In the genomic region with DNA sequence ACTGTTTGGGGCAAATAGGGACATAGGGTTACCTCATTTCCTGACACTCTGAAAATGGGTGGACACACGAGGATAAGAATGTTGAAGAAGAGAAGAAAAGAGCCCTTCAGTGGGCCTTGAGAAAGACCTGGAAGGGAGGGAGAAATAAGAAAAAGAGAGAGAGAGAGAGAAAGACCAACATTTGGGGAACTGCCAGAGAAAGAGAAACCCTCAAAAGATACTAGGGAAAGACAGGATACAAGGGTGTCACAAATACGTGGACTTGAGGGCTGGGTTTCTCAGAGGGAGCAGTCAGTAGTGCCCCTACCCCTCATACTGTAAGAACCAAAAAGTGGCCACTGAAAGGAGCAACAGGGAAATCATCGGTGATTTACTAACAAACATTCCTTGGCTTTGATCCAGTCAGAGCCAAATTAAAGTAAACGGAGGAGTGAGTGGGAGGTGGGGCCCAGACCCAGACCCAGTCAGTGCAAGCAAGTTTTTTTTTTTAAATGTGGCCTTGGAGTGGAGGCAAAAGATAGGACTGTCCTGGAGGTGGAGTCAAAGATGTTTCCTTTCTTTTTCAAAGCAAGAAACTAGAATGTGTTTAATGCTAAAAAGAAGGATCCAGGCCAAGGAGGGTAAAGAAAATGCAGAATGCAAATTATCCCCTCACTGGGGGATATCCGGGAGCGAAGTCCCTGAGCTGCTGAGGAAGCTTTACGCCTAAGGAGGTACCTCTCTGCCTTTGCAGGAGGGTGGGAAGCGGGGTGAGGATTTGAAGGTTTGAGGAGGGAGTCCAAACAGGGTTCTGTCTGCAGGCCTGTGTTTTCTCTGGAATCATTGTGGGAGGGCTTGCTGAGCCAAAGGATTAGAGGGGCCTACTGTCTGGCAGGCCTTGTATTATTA, we compare ENCODE assay signal across 1 cellular context.
TF ChIP-seq lines count a peak whose summit lies in the region.

No MANE protein-coding gene starts in this region.

TF ChIP-seq in K562, 482 proteins besides CTCF, POLR2A, EP300 and RAD21 (continues in another document):
- TF ChIP-seq, protein P1, sequence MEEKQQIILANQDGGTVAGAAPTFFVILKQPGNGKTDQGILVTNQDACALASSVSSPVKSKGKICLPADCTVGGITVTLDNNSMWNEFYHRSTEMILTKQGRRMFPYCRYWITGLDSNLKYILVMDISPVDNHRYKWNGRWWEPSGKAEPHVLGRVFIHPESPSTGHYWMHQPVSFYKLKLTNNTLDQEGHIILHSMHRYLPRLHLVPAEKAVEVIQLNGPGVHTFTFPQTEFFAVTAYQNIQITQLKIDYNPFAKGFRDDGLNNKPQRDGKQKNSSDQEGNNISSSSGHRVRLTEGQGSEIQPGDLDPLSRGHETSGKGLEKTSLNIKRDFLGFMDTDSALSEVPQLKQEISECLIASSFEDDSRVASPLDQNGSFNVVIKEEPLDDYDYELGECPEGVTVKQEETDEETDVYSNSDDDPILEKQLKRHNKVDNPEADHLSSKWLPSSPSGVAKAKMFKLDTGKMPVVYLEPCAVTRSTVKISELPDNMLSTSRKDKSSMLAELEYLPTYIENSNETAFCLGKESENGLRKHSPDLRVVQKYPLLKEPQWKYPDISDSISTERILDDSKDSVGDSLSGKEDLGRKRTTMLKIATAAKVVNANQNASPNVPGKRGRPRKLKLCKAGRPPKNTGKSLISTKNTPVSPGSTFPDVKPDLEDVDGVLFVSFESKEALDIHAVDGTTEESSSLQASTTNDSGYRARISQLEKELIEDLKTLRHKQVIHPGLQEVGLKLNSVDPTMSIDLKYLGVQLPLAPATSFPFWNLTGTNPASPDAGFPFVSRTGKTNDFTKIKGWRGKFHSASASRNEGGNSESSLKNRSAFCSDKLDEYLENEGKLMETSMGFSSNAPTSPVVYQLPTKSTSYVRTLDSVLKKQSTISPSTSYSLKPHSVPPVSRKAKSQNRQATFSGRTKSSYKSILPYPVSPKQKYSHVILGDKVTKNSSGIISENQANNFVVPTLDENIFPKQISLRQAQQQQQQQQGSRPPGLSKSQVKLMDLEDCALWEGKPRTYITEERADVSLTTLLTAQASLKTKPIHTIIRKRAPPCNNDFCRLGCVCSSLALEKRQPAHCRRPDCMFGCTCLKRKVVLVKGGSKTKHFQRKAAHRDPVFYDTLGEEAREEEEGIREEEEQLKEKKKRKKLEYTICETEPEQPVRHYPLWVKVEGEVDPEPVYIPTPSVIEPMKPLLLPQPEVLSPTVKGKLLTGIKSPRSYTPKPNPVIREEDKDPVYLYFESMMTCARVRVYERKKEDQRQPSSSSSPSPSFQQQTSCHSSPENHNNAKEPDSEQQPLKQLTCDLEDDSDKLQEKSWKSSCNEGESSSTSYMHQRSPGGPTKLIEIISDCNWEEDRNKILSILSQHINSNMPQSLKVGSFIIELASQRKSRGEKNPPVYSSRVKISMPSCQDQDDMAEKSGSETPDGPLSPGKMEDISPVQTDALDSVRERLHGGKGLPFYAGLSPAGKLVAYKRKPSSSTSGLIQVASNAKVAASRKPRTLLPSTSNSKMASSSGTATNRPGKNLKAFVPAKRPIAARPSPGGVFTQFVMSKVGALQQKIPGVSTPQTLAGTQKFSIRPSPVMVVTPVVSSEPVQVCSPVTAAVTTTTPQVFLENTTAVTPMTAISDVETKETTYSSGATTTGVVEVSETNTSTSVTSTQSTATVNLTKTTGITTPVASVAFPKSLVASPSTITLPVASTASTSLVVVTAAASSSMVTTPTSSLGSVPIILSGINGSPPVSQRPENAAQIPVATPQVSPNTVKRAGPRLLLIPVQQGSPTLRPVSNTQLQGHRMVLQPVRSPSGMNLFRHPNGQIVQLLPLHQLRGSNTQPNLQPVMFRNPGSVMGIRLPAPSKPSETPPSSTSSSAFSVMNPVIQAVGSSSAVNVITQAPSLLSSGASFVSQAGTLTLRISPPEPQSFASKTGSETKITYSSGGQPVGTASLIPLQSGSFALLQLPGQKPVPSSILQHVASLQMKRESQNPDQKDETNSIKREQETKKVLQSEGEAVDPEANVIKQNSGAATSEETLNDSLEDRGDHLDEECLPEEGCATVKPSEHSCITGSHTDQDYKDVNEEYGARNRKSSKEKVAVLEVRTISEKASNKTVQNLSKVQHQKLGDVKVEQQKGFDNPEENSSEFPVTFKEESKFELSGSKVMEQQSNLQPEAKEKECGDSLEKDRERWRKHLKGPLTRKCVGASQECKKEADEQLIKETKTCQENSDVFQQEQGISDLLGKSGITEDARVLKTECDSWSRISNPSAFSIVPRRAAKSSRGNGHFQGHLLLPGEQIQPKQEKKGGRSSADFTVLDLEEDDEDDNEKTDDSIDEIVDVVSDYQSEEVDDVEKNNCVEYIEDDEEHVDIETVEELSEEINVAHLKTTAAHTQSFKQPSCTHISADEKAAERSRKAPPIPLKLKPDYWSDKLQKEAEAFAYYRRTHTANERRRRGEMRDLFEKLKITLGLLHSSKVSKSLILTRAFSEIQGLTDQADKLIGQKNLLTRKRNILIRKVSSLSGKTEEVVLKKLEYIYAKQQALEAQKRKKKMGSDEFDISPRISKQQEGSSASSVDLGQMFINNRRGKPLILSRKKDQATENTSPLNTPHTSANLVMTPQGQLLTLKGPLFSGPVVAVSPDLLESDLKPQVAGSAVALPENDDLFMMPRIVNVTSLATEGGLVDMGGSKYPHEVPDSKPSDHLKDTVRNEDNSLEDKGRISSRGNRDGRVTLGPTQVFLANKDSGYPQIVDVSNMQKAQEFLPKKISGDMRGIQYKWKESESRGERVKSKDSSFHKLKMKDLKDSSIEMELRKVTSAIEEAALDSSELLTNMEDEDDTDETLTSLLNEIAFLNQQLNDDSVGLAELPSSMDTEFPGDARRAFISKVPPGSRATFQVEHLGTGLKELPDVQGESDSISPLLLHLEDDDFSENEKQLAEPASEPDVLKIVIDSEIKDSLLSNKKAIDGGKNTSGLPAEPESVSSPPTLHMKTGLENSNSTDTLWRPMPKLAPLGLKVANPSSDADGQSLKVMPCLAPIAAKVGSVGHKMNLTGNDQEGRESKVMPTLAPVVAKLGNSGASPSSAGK (IDR thresholded peaks at IDR 0.05): peak; percentile 75
- TF ChIP-seq TAF9B (IDR thresholded peaks at IDR 0.05; ENCODE audit: partially characterized antibody) (peak; percentile 25), ZNF830 (CRISPR knock-in tag; IDR thresholded peaks at IDR 0.05) (0 out of 2 replicates have a peak, but pooled peaks have one; percentile 53), EHMT2 (IDR thresholded peaks at IDR 0.05) (peak; percentile 59; the same call in 1 of the 2 replicates), ZNF644 (tag; IDR thresholded peaks at IDR 0.05; ENCODE audit: low read depth) (0 out of 2 replicates have a peak, but pooled peaks have one; percentile 67), HDAC1 (IDR thresholded peaks at IDR 0.05) (no peak; a peak in 1 of 4 replicates), ZNF766 (CRISPR knock-in tag; conservative IDR thresholded peaks at IDR 0.05) (peak; percentile 62; the same call in 1 of the 2 replicates), POLR2H (tag; IDR thresholded peaks at IDR 0.05; ENCODE audit: low read depth) (peak; percentile 43; the same call in 1 of the 2 replicates), NCOR1 (IDR thresholded peaks at IDR 0.05) (0 out of 2 replicates have a peak, but pooled peaks have one; percentile 15), EP400 (IDR thresholded peaks at IDR 0.05) (no peak), HLTF (IDR thresholded peaks at IDR 0.05) (0 out of 2 replicates have a peak, but pooled peaks have one; percentile 25), SMAD4 (CRISPR knock-in tag; conservative IDR thresholded peaks at IDR 0.05) (no peak), TBP (optimal IDR thresholded peaks at IDR 0.05; ENCODE audit: low read depth, low read length) (peak; percentile 40), ZNF146 (CRISPR knock-in tag; IDR thresholded peaks at IDR 0.05; ENCODE audit: unreplicated experiment) (no peak), TOE1 (IDR thresholded peaks at IDR 0.05; ENCODE audit: borderline replicate concordance) (peak; percentile 18; the same call in 1 of the 2 replicates), TOE1 (CRISPR knock-in tag; IDR thresholded peaks at IDR 0.05; ENCODE audit: borderline replicate concordance, low read depth) (no peak), POLR3G (IDR thresholded peaks at IDR 0.05; ENCODE audit: extremely low read depth, insufficient read length, insufficient replicate concordance) (no peak), FUS (optimal IDR thresholded peaks at IDR 0.05; ENCODE audit: low read depth, low read length) (no peak), MTA2 (IDR thresholded peaks at IDR 0.05; ENCODE audit: low read depth) (0 out of 2 replicates have a peak, but pooled peaks have one; percentile 32), ARNT (IDR thresholded peaks at IDR 0.05) (peak in 1 of 2 experiments; percentile 48; a peak in 1 of 4 replicates), ZNF175 (CRISPR knock-in tag; IDR thresholded peaks at IDR 0.05; ENCODE audit: low read depth) (peak; percentile 28; the same call in 1 of the 2 replicates), EGR1 (conservative IDR thresholded peaks at IDR 0.05) (peak; percentile 73), PHF8 (IDR thresholded peaks at IDR 0.05; ENCODE audit: borderline replicate concordance, low read length) (peak; percentile 19; the same call in 1 of the 2 replicates), NFRKB (IDR thresholded peaks at IDR 0.05; ENCODE audit: low read depth) (peak; percentile 70), SOX6 (IDR thresholded peaks at IDR 0.05) (peak; percentile 32; the same call in 1 of the 2 replicates), NR2C2 (CRISPR knock-in tag; IDR thresholded peaks at IDR 0.05) (no peak), NR2C2 (tag; IDR thresholded peaks at IDR 0.05) (peak; percentile 64; the same call in 1 of the 2 replicates), LEF1 (IDR thresholded peaks at IDR 0.05) (0 out of 2 replicates have a peak, but pooled peaks have one; percentile 44), CTBP1 (IDR thresholded peaks at IDR 0.05; ENCODE audit: borderline replicate concordance) (peak; percentile 28; the same call in 1 of the 2 replicates), MECOM (CRISPR knock-in tag; IDR thresholded peaks at IDR 0.05) (no peak), ZNF584 (CRISPR knock-in tag; IDR thresholded peaks at IDR 0.05; ENCODE audit: low read depth) (peak; percentile 40; the same call in 1 of the 2 replicates), HDAC2 (IDR thresholded peaks at IDR 0.05) (0 out of 2 replicates have a peak, but pooled peaks have one; percentile 13), FOXA3 (CRISPR knock-in tag; conservative IDR thresholded peaks at IDR 0.05 in 1 of 2, IDR thresholded peaks at IDR 0.05 in 1 of 2) (0 out of 4 replicates have a peak, but pooled peaks of 1 of the 2 experiments have one; percentile 9)
- TF ChIP-seq, protein P2, sequence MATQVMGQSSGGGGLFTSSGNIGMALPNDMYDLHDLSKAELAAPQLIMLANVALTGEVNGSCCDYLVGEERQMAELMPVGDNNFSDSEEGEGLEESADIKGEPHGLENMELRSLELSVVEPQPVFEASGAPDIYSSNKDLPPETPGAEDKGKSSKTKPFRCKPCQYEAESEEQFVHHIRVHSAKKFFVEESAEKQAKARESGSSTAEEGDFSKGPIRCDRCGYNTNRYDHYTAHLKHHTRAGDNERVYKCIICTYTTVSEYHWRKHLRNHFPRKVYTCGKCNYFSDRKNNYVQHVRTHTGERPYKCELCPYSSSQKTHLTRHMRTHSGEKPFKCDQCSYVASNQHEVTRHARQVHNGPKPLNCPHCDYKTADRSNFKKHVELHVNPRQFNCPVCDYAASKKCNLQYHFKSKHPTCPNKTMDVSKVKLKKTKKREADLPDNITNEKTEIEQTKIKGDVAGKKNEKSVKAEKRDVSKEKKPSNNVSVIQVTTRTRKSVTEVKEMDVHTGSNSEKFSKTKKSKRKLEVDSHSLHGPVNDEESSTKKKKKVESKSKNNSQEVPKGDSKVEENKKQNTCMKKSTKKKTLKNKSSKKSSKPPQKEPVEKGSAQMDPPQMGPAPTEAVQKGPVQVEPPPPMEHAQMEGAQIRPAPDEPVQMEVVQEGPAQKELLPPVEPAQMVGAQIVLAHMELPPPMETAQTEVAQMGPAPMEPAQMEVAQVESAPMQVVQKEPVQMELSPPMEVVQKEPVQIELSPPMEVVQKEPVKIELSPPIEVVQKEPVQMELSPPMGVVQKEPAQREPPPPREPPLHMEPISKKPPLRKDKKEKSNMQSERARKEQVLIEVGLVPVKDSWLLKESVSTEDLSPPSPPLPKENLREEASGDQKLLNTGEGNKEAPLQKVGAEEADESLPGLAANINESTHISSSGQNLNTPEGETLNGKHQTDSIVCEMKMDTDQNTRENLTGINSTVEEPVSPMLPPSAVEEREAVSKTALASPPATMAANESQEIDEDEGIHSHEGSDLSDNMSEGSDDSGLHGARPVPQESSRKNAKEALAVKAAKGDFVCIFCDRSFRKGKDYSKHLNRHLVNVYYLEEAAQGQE (CRISPR knock-in tag; IDR thresholded peaks at IDR 0.05; ENCODE audit: low read depth): no peak
- TF ChIP-seq, protein P3, sequence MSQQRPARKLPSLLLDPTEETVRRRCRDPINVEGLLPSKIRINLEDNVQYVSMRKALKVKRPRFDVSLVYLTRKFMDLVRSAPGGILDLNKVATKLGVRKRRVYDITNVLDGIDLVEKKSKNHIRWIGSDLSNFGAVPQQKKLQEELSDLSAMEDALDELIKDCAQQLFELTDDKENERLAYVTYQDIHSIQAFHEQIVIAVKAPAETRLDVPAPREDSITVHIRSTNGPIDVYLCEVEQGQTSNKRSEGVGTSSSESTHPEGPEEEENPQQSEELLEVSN (IDR thresholded peaks at IDR 0.05; ENCODE audit: borderline replicate concordance in 1 of 2, extremely low read depth in 1 of 2, insufficient read depth in 1 of 2, insufficient read length in 1 of 2, low read depth in 1 of 2, low read length in 1 of 2, poor library complexity in 1 of 2, severe bottlenecking in 1 of 2): peak in 1 of 2 experiments; percentile 5
- TF ChIP-seq, protein P4, sequence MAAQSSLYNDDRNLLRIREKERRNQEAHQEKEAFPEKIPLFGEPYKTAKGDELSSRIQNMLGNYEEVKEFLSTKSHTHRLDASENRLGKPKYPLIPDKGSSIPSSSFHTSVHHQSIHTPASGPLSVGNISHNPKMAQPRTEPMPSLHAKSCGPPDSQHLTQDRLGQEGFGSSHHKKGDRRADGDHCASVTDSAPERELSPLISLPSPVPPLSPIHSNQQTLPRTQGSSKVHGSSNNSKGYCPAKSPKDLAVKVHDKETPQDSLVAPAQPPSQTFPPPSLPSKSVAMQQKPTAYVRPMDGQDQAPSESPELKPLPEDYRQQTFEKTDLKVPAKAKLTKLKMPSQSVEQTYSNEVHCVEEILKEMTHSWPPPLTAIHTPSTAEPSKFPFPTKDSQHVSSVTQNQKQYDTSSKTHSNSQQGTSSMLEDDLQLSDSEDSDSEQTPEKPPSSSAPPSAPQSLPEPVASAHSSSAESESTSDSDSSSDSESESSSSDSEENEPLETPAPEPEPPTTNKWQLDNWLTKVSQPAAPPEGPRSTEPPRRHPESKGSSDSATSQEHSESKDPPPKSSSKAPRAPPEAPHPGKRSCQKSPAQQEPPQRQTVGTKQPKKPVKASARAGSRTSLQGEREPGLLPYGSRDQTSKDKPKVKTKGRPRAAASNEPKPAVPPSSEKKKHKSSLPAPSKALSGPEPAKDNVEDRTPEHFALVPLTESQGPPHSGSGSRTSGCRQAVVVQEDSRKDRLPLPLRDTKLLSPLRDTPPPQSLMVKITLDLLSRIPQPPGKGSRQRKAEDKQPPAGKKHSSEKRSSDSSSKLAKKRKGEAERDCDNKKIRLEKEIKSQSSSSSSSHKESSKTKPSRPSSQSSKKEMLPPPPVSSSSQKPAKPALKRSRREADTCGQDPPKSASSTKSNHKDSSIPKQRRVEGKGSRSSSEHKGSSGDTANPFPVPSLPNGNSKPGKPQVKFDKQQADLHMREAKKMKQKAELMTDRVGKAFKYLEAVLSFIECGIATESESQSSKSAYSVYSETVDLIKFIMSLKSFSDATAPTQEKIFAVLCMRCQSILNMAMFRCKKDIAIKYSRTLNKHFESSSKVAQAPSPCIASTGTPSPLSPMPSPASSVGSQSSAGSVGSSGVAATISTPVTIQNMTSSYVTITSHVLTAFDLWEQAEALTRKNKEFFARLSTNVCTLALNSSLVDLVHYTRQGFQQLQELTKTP (IDR thresholded peaks at IDR 0.05; ENCODE audit: low read depth in 1 of 2, partially characterized antibody in 2 of 2): peak in 1 of 2 experiments; percentile 35
